ENCODE assay signal across 3 cellular contexts in genomic region chr6:157641837-157642236, GRCh38.
TF ChIP-seq lines count a peak whose summit lies in the region.

No MANE protein-coding gene starts in this region.

TF ChIP-seq in IMR-90, 13 proteins besides CTCF, POLR2A, EP300 and RAD21:
- TF ChIP-seq FOS (IDR thresholded peaks at IDR 0.05; ENCODE audit: low read depth, low read length) (no peak), SMC3 (IDR thresholded peaks at IDR 0.05; ENCODE audit: low read depth, low read length) (no peak), RFX5 (IDR thresholded peaks at IDR 0.05; ENCODE audit: low read depth, low read length) (no peak), RCOR1 (IDR thresholded peaks at IDR 0.05; ENCODE audit: insufficient replicate concordance, low read length) (no peak), NFE2L2 (IDR thresholded peaks at IDR 0.05; ENCODE audit: low read depth, low read length) (no peak), CEBPB (IDR thresholded peaks at IDR 0.05; ENCODE audit: low read depth, low read length) (no peak), MXI1 (IDR thresholded peaks at IDR 0.05; ENCODE audit: borderline replicate concordance, low read depth, low read length) (no peak), CHD1 (IDR thresholded peaks at IDR 0.05; ENCODE audit: low read depth, low read length) (no peak), BHLHE40 (IDR thresholded peaks at IDR 0.05; ENCODE audit: low read depth, low read length) (no peak), MAFK (IDR thresholded peaks at IDR 0.05; ENCODE audit: low read depth, low read length) (no peak), USF2 (IDR thresholded peaks at IDR 0.05; ENCODE audit: low read depth, low read length) (no peak), MAZ (IDR thresholded peaks at IDR 0.05; ENCODE audit: borderline replicate concordance, low read depth, low read length) (no peak)

TF ChIP-seq in K562, 482 proteins besides CTCF, POLR2A, EP300 and RAD21:
- TF ChIP-seq DACH1 (IDR thresholded peaks at IDR 0.05; ENCODE audit: partially characterized antibody) (peak; percentile 93), GABPB2 (CRISPR knock-in tag; conservative IDR thresholded peaks at IDR 0.05) (no peak), THAP7 (CRISPR knock-in tag; IDR thresholded peaks at IDR 0.05) (no peak), ZBTB7A (IDR thresholded peaks at IDR 0.05; ENCODE audit: borderline replicate concordance, control insufficient read depth, low read depth, low read length) (no peak), GATA2 (CRISPR knock-in tag; IDR thresholded peaks at IDR 0.05) (peak; percentile 21; the same call in 1 of the 2 replicates)

TF ChIP-seq in H1, 55 proteins besides CTCF, POLR2A, EP300 and RAD21:
- no peak for TF ChIP-seq CBX8 (IDR thresholded peaks at IDR 0.05; ENCODE audit: borderline replicate concordance, low read depth, low read length)
- no peak for TF ChIP-seq CREB1 (IDR thresholded peaks at IDR 0.05)
- TF ChIP-seq BRCA1 (IDR thresholded peaks at IDR 0.05; ENCODE audit: low read depth, low read length), result no peak
- TF ChIP-seq SRF (IDR thresholded peaks at IDR 0.05; ENCODE audit: low read depth, low read length), result no peak
- TF ChIP-seq CHD7 (IDR thresholded peaks at IDR 0.05; ENCODE audit: insufficient replicate concordance, low read length), result no peak
- TF ChIP-seq KDM4A (IDR thresholded peaks at IDR 0.05; ENCODE audit: low read depth, low read length, severe bottlenecking), result no peak
- TF ChIP-seq SIX5 (IDR thresholded peaks at IDR 0.05; ENCODE audit: low read depth, low read length), result no peak
- no peak for TF ChIP-seq SP1 (IDR thresholded peaks at IDR 0.05; ENCODE audit: low read depth, low read length)
- no peak for TF ChIP-seq SIRT6 (IDR thresholded peaks at IDR 0.05; ENCODE audit: low read length)
- TF ChIP-seq ASH2L (IDR thresholded peaks at IDR 0.05; ENCODE audit: low read length), result no peak
- no peak for TF ChIP-seq E2F6 (IDR thresholded peaks at IDR 0.05)
- no peak for TF ChIP-seq GTF2F1 (IDR thresholded peaks at IDR 0.05; ENCODE audit: borderline replicate concordance, low read depth, low read length)
- TF ChIP-seq RFX5 (IDR thresholded peaks at IDR 0.05; ENCODE audit: borderline replicate concordance, low read depth, low read length), result no peak
- TF ChIP-seq JUND (IDR thresholded peaks at IDR 0.05; ENCODE audit: low read length), result no peak
- no peak for TF ChIP-seq ATF3 (IDR thresholded peaks at IDR 0.05; ENCODE audit: insufficient read depth, low read depth, low read length)
- TF ChIP-seq SUZ12 (IDR thresholded peaks at IDR 0.05; ENCODE audit: low read length), result no peak
- no peak for TF ChIP-seq ATF2 (IDR thresholded peaks at IDR 0.05; ENCODE audit: low read length)
